ENCODE assay signal across 9 cellular contexts in genomic region chr7:44990520-44991023, GRCh38. TPM values are rescaled to one million over a fixed set of nuclear protein-coding genes. Genes with fewer than 3 reads are reported as not detected.
DNase-seq lines count a peak whose midpoint lies in the region; ATAC-seq lines count a peak whose summit lies in the region.
"Had no signal": no experiment of that assay in that cellular context is flagged by ENCODE, and none has a peak within 500 bp of the region (broad histone marks: within the 10 kb centered on the region; RNA-seq: fewer than 3 reads in every experiment).

No MANE protein-coding gene starts in this region.

- H3K27me3 Mint-ChIP-seq in dendritic cell treated with granulocyte-macrophage colony-stimulating factor and Interleukin-4, amounts not matched to agents 40 ng/mL and 50 ng/mL, for 4 days, result no peaks in the 10 kb centered on the region
- H3K27me3 Mint-ChIP-seq in stimulated activated naive B cell treated with anti-CD40 and anti-IgM and Interleukin-4, amounts not matched to agents 10 μg/mL and 1 μg/mL and 100 μg/mL, for 72 hours, result no peaks in the 10 kb centered on the region

- ATAC-seq in HG02885 (IDR thresholded peaks at IDR 0.05; ENCODE audit: poor library complexity, unreplicated experiment) (no peak), GM18520 (IDR thresholded peaks at IDR 0.05; ENCODE audit: unreplicated experiment) (no peak)
- ATAC-seq in stimulated activated naive B cell treated with anti-CD40 and anti-IgM and Interleukin-4, amounts not matched to agents 10 μg/mL and 1 μg/mL and 100 μg/mL, for 72 hours (replicated peaks), result no peak

- peaks cover 43% of the 10 kb centered on the region for H3K4me1 Mint-ChIP-seq in dendritic cell treated with granulocyte-macrophage colony-stimulating factor and Interleukin-4, amounts not matched to agents 40 ng/mL and 50 ng/mL, for 4 days (ENCODE audit: low read depth)
- H3K4me1 Mint-ChIP-seq in stimulated activated naive B cell treated with anti-CD40 and anti-IgM and Interleukin-4, amounts not matched to agents 10 μg/mL and 1 μg/mL and 100 μg/mL, for 72 hours, result peaks cover 27 to 47% of the 10 kb centered on the region in 2 donors

- no peaks in the 10 kb centered on the region for H3K9me3 Mint-ChIP-seq in dendritic cell treated with granulocyte-macrophage colony-stimulating factor and Interleukin-4, amounts not matched to agents 40 ng/mL and 50 ng/mL, for 4 days
- no peaks in the 10 kb centered on the region for H3K9me3 Mint-ChIP-seq in stimulated activated naive B cell treated with anti-CD40 and anti-IgM and Interleukin-4, amounts not matched to agents 10 μg/mL and 1 μg/mL and 100 μg/mL, for 72 hours

- peak; percentile 68 for DNase-seq in Daoy (ENCODE audit: low read depth)
- DNase-seq in NCI-H510A (lab: John Stamatoyannopoulos, UW), result peak; percentile 13
- DNase-seq in non-pigmented ciliary epithelial cell (ENCODE audit: low read depth), result peak; percentile 34
- no peak for DNase-seq in stimulated activated naive B cell treated with anti-CD40 and anti-IgM and Interleukin-4, amounts not matched to agents 10 μg/mL and 1 μg/mL and 100 μg/mL, for 72 hours
- no peak for DNase-seq in GM19240 (ENCODE audit: insufficient read length, low spot score)
- DNase-seq: activated T-cell treated with anti-CD3 and anti-CD28 coated beads, Interleukin-2, amount 50 U/mL, for 1 hour had no signal

- H3K36me3 Mint-ChIP-seq in dendritic cell treated with granulocyte-macrophage colony-stimulating factor and Interleukin-4, amounts not matched to agents 40 ng/mL and 50 ng/mL, for 4 days (ENCODE audit: low read depth), result peaks cover 25% of the 10 kb centered on the region
- H3K36me3 Mint-ChIP-seq in stimulated activated naive B cell treated with anti-CD40 and anti-IgM and Interleukin-4, amounts not matched to agents 10 μg/mL and 1 μg/mL and 100 μg/mL, for 72 hours, result peaks cover 13 to 16% of the 10 kb centered on the region in 2 donors

- peak overlapping the region; percentile 97 for H3K27ac Mint-ChIP-seq in dendritic cell treated with granulocyte-macrophage colony-stimulating factor and Interleukin-4, amounts not matched to agents 40 ng/mL and 50 ng/mL, for 4 days
- H3K27ac Mint-ChIP-seq in stimulated activated naive B cell treated with anti-CD40 and anti-IgM and Interleukin-4, amounts not matched to agents 10 μg/mL and 1 μg/mL and 100 μg/mL, for 72 hours, result no peak overlapping the region

- intact Hi-C loops in dendritic cell treated with granulocyte-macrophage colony-stimulating factor and Interleukin-4, amounts not matched to agents 40 ng/mL and 50 ng/mL, for 4 days (cut with micrococcal nuclease), result no loop called here

- H3K4me3 Mint-ChIP-seq in dendritic cell treated with granulocyte-macrophage colony-stimulating factor and Interleukin-4, amounts not matched to agents 40 ng/mL and 50 ng/mL, for 4 days, result no peak overlapping the region
- no peak overlapping the region for H3K4me3 Mint-ChIP-seq in stimulated activated naive B cell treated with anti-CD40 and anti-IgM and Interleukin-4, amounts not matched to agents 10 μg/mL and 1 μg/mL and 100 μg/mL, for 72 hours

RNA-seq across cellular contexts. Expression of gene CCM2, which starts 9.4 kb away (rescaled TPM):
- total RNA-seq in Daoy (2014; rRNA removed; shearing (Covaris generic)), result 67.6 and 68.8 TPM in 2 replicates

RNA-seq across cellular contexts. Expression of gene MYO1G, which starts 11.8 kb away (rescaled TPM):
- total RNA-seq in Daoy (2014; rRNA removed; shearing (Covaris generic)), result 0.06 and 0.34 TPM in 2 replicates

Comparison
In these comparisons a context has a peak if more than half of its experiments do, and no peak if none do; other contexts are left out.
1. DNase-seq: peak in Daoy (single experiment), NCI-H510A (single experiment) and non-pigmented ciliary epithelial cell (single experiment); none in stimulated activated naive B cell treated with anti-CD40 and anti-IgM and Interleukin-4, amounts not matched to agents 10 μg/mL and 1 μg/mL and 100 μg/mL, for 72 hours (single experiment) and GM19240 (single experiment).